In genomic region chr1:108645479-108646184, GRCh38 we compare ENCODE assay signal across 11 cellular contexts. TPM values are rescaled to one million over a fixed set of nuclear protein-coding genes. Genes with fewer than 3 reads are reported as not detected.
A peak's percentile ranks its signal among the peaks of the same experiment; 100 is the strongest.
DNase-seq lines count a peak whose midpoint lies in the region; TF ChIP-seq lines count a peak whose summit lies in the region.
"Had no signal": no experiment of that assay in that cellular context is flagged by ENCODE, and none has a peak within 500 bp of the region (broad histone marks: within the 10 kb centered on the region; RNA-seq: fewer than 3 reads in every experiment).

No MANE protein-coding gene starts in this region.

- H3K9me3 Mint-ChIP-seq in nephron (no peaks in the 10 kb centered on the region), glutamatergic neuron (ENCODE audit: unreplicated experiment) (no peaks in the 10 kb centered on the region)

- H4K20me1 ChIP-seq in BLaER1, result no peaks in the 10 kb centered on the region

- no peaks in the 10 kb centered on the region for H3K4me1 Mint-ChIP-seq in nephron
- H3K4me1 Mint-ChIP-seq in glutamatergic neuron (ENCODE audit: low read depth, unreplicated experiment), result peaks cover 10% of the 10 kb centered on the region

- no peak overlapping the region for H3K9ac ChIP-seq in BLaER1

- no peaks in the 10 kb centered on the region for H3K27me3 Mint-ChIP-seq in nephron (ENCODE audit: low read depth)
- H3K27me3 Mint-ChIP-seq in glutamatergic neuron (ENCODE audit: unreplicated experiment), result peaks cover 2% of the 10 kb centered on the region
- H3K27me3 Mint-ChIP-seq: B cell had no signal

- H3K9me3 ChIP-seq in BLaER1 (peaks cover 17% of the 10 kb centered on the region; the same call in 1 of the 2 replicates), Peyer's patch (no peaks in the 10 kb centered on the region)
- H3K9me3 ChIP-seq: gastrocnemius medialis, SJCRH30 had no signal

- no peak for TF ChIP-seq POLR2A in Peyer's patch (IDR thresholded peaks at IDR 0.05)

- no peak for TF ChIP-seq CTCF in Peyer's patch (IDR thresholded peaks at IDR 0.05)
- no peak for TF ChIP-seq CTCF in nephron (IDR thresholded peaks at IDR 0.05; ENCODE audit: unreplicated experiment in 3 of 3)
- no peak for TF ChIP-seq CTCF in glutamatergic neuron (IDR thresholded peaks at IDR 0.05; ENCODE audit: partially characterized antibody, unreplicated experiment)

- H3K27me3 ChIP-seq in BLaER1 (no peaks in the 10 kb centered on the region), Peyer's patch (no peaks in the 10 kb centered on the region)
- H3K27me3 ChIP-seq: gastrocnemius medialis, SJCRH30 had no signal

- no peak overlapping the region for H3K4me2 ChIP-seq in BLaER1

- H3K4me3 ChIP-seq in BLaER1 (no peak overlapping the region), Peyer's patch (no peak overlapping the region)
- H3K4me3 ChIP-seq: gastrocnemius medialis, SJCRH30 had no signal

- H3K36me3 Mint-ChIP-seq in nephron (ENCODE audit: low read depth), result no peaks in the 10 kb centered on the region
- H3K36me3 Mint-ChIP-seq in glutamatergic neuron (ENCODE audit: unreplicated experiment), result no peaks in the 10 kb centered on the region

- H3K36me3 ChIP-seq in BLaER1 (peaks cover 9% of the 10 kb centered on the region), Peyer's patch (no peaks in the 10 kb centered on the region)
- H3K36me3 ChIP-seq: gastrocnemius medialis, SJCRH30 had no signal

- DNase-seq in Peyer's patch (no peak), NCI-H446 treated with DMSO at 0.1 percent for 48 hours (lab: John Stamatoyannopoulos, UW) (no peak), DMS53 treated with DMSO at 0.1 percent for 48 hours (lab: John Stamatoyannopoulos, UW; ENCODE audit: unreplicated experiment) (no peak), glutamatergic neuron (no peak), GOT3 (lab: John Stamatoyannopoulos, UW) (no peak)
- peak; percentile 7 for DNase-seq in effector CD4-positive, alpha-beta T cell
- DNase-seq: SJCRH30 had no signal

- H3K27ac ChIP-seq in BLaER1 (0 out of 2 replicates have a peak overlapping the region, but pooled peaks have one; percentile 66), Peyer's patch (peak overlapping the region; percentile 73 to 94 (median 86))
- H3K27ac ChIP-seq: SJCRH30 had no signal

- H3K4me3 Mint-ChIP-seq in nephron (no peak overlapping the region), glutamatergic neuron (ENCODE audit: unreplicated experiment) (no peak overlapping the region)
- H3K4me3 Mint-ChIP-seq: B cell had no signal

- H3K27ac Mint-ChIP-seq in nephron (peak overlapping the region in 2 of 3 experiments; percentile 8 to 9), glutamatergic neuron (ENCODE audit: unreplicated experiment) (no peak overlapping the region)

- H3K4me1 ChIP-seq in BLaER1 (peaks cover 24% of the 10 kb centered on the region), Peyer's patch (peaks cover 0 to 17% (median 7%) of the 10 kb centered on the region in 4 donors)
- H3K4me1 ChIP-seq: gastrocnemius medialis, SJCRH30 had no signal

RNA-seq across cellular contexts. Expression of gene HENMT1, which starts 15.3 kb away (rescaled TPM):
- total RNA-seq in Peyer's patch, result 1 to 10 TPM; 2.7 to 8.3 (median 5.4) TPM
- total RNA-seq in glutamatergic neuron (ENCODE audit: unreplicated experiment), result 15.9 TPM
- total RNA-seq: SJCRH30 had no signal

RNA-seq across cellular contexts. Expression of gene PRPF38B, which starts 46.5 kb away (rescaled TPM):
- total RNA-seq in Peyer's patch (10 to 100 TPM; 42.1 to 54.2 (median 45.6) TPM), glutamatergic neuron (ENCODE audit: unreplicated experiment) (52.2 TPM)
